Comparison of ENCODE assay signal across 1 cellular context in the genomic region with DNA sequence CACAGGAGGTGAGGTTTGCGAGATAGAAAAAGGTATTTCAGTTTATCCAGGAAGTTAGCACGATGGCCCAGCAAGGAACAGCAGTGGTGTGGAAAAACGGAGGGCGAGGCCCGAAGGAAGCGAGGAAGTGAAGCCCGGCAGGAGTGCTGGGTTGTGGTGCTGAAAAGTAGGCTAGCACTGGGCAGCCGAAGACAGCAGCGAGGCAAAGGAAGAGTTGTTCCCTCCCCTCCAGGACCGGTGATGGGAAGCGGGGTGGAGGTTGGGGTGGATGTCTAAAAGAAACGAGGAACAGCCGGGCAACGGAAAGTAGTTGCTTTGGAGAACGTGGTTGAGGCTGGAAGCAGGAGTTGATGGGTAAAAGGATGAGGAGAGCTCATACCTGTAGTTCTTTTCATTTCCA.
TF ChIP-seq lines count a peak whose summit lies in the region.

No MANE protein-coding gene starts in this region.

TF ChIP-seq in GM23338, 12 proteins besides CTCF, POLR2A, EP300 and RAD21:
- TF ChIP-seq, protein P1, sequence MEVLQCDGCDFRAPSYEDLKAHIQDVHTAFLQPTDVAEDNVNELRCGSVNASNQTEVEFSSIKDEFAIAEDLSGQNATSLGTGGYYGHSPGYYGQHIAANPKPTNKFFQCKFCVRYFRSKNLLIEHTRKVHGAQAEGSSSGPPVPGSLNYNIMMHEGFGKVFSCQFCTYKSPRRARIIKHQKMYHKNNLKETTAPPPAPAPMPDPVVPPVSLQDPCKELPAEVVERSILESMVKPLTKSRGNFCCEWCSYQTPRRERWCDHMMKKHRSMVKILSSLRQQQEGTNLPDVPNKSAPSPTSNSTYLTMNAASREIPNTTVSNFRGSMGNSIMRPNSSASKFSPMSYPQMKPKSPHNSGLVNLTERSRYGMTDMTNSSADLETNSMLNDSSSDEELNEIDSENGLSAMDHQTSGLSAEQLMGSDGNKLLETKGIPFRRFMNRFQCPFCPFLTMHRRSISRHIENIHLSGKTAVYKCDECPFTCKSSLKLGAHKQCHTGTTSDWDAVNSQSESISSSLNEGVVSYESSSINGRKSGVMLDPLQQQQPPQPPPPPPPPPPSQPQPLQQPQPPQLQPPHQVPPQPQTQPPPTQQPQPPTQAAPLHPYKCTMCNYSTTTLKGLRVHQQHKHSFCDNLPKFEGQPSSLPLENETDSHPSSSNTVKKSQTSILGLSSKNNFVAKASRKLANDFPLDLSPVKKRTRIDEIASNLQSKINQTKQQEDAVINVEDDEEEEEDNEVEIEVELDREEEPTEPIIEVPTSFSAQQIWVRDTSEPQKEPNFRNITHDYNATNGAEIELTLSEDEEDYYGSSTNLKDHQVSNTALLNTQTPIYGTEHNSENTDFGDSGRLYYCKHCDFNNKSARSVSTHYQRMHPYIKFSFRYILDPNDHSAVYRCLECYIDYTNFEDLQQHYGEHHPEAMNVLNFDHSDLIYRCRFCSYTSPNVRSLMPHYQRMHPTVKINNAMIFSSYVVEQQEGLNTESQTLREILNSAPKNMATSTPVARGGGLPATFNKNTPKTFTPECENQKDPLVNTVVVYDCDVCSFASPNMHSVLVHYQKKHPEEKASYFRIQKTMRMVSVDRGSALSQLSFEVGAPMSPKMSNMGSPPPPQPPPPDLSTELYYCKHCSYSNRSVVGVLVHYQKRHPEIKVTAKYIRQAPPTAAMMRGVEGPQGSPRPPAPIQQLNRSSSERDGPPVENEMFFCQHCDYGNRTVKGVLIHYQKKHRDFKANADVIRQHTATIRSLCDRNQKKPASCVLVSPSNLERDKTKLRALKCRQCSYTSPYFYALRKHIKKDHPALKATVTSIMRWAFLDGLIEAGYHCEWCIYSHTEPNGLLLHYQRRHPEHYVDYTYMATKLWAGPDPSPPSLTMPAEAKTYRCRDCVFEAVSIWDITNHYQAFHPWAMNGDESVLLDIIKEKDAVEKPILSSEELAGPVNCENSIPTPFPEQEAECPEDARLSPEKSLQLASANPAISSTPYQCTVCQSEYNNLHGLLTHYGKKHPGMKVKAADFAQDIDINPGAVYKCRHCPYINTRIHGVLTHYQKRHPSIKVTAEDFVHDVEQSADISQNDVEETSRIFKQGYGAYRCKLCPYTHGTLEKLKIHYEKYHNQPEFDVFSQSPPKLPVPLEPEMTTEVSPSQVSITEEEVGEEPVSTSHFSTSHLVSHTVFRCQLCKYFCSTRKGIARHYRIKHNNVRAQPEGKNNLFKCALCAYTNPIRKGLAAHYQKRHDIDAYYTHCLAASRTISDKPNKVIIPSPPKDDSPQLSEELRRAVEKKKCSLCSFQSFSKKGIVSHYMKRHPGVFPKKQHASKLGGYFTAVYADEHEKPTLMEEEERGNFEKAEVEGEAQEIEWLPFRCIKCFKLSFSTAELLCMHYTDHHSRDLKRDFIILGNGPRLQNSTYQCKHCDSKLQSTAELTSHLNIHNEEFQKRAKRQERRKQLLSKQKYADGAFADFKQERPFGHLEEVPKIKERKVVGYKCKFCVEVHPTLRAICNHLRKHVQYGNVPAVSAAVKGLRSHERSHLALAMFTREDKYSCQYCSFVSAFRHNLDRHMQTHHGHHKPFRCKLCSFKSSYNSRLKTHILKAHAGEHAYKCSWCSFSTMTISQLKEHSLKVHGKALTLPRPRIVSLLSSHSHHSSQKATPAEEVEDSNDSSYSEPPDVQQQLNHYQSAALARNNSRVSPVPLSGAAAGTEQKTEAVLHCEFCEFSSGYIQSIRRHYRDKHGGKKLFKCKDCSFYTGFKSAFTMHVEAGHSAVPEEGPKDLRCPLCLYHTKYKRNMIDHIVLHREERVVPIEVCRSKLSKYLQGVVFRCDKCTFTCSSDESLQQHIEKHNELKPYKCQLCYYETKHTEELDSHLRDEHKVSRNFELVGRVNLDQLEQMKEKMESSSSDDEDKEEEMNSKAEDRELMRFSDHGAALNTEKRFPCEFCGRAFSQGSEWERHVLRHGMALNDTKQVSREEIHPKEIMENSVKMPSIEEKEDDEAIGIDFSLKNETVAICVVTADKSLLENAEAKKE (CRISPR knock-in tag; IDR thresholded peaks at IDR 0.05) = no peak
- no peak for TF ChIP-seq STAT1 (IDR thresholded peaks at IDR 0.05; ENCODE audit: unreplicated experiment)
- no peak for TF ChIP-seq POLR2AphosphoS5 (IDR thresholded peaks at IDR 0.05; ENCODE audit: low read depth)
- no peak for TF ChIP-seq ZNF114 (CRISPR knock-in tag; IDR thresholded peaks at IDR 0.05)
- TF ChIP-seq, protein P2, sequence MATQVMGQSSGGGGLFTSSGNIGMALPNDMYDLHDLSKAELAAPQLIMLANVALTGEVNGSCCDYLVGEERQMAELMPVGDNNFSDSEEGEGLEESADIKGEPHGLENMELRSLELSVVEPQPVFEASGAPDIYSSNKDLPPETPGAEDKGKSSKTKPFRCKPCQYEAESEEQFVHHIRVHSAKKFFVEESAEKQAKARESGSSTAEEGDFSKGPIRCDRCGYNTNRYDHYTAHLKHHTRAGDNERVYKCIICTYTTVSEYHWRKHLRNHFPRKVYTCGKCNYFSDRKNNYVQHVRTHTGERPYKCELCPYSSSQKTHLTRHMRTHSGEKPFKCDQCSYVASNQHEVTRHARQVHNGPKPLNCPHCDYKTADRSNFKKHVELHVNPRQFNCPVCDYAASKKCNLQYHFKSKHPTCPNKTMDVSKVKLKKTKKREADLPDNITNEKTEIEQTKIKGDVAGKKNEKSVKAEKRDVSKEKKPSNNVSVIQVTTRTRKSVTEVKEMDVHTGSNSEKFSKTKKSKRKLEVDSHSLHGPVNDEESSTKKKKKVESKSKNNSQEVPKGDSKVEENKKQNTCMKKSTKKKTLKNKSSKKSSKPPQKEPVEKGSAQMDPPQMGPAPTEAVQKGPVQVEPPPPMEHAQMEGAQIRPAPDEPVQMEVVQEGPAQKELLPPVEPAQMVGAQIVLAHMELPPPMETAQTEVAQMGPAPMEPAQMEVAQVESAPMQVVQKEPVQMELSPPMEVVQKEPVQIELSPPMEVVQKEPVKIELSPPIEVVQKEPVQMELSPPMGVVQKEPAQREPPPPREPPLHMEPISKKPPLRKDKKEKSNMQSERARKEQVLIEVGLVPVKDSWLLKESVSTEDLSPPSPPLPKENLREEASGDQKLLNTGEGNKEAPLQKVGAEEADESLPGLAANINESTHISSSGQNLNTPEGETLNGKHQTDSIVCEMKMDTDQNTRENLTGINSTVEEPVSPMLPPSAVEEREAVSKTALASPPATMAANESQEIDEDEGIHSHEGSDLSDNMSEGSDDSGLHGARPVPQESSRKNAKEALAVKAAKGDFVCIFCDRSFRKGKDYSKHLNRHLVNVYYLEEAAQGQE (IDR thresholded peaks at IDR 0.05; ENCODE audit: unreplicated experiment) = no peak
- no peak for TF ChIP-seq ZNF331 (CRISPR knock-in tag; IDR thresholded peaks at IDR 0.05; ENCODE audit: low read depth)
- TF ChIP-seq, protein P3, sequence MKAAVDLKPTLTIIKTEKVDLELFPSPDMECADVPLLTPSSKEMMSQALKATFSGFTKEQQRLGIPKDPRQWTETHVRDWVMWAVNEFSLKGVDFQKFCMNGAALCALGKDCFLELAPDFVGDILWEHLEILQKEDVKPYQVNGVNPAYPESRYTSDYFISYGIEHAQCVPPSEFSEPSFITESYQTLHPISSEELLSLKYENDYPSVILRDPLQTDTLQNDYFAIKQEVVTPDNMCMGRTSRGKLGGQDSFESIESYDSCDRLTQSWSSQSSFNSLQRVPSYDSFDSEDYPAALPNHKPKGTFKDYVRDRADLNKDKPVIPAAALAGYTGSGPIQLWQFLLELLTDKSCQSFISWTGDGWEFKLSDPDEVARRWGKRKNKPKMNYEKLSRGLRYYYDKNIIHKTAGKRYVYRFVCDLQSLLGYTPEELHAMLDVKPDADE (IDR thresholded peaks at IDR 0.05) = no peak
- no peak for TF ChIP-seq EZH2 (IDR thresholded peaks at IDR 0.05; ENCODE audit: low read depth, unreplicated experiment)
- TF ChIP-seq CREB1 (CRISPR knock-in tag; IDR thresholded peaks at IDR 0.05; ENCODE audit: low read depth) = no peak
- no peak for TF ChIP-seq NANOG (IDR thresholded peaks at IDR 0.05; ENCODE audit: borderline replicate concordance)
- TF ChIP-seq JUNB (IDR thresholded peaks at IDR 0.05; ENCODE audit: unreplicated experiment) = no peak
- no peak for TF ChIP-seq EZH2phosphoT487 (IDR thresholded peaks at IDR 0.05; ENCODE audit: unreplicated experiment)
TF ChIP-seq in GM23338: peak in this region for 0.
